In the genomic region with DNA sequence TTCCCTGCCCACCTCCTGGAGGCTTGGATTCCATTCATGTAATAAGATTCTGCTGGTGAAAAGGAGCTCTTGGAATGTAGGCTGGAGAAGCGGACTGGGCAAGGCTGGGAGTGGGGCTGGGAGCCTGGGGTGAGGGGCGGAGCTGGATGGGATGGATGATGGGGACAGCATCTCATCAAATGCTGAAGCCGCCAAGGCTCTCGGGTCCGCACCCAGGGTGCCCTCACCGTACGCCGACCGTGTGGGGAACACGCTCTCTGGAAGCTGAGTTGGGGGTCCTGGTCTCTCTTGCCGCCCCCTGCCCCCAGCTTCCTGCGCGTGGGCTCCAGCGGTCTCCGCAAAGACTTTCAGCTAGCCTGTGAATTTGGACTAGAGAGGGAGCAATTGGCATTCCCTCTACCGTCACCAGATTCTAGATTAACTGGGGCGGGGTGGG, we compare ENCODE assay signal across 1 cellular context.
A peak's percentile ranks its signal among the peaks of the same experiment; 100 is the strongest.
TF ChIP-seq lines count a peak whose summit lies in the region.

No MANE protein-coding gene starts in this region.

TF ChIP-seq in endothelial cell of umbilical vein, 7 proteins besides CTCF, POLR2A, EP300 and RAD21:
- no peak for TF ChIP-seq POLR2AphosphoS5 (IDR thresholded peaks at IDR 0.05; ENCODE audit: insufficient read depth, low read depth, low read length)
- TF ChIP-seq EZH2 (IDR thresholded peaks at IDR 0.05; ENCODE audit: borderline replicate concordance, low read depth, low read length, severe bottlenecking) = peak; percentile 72
